In the genomic region with DNA sequence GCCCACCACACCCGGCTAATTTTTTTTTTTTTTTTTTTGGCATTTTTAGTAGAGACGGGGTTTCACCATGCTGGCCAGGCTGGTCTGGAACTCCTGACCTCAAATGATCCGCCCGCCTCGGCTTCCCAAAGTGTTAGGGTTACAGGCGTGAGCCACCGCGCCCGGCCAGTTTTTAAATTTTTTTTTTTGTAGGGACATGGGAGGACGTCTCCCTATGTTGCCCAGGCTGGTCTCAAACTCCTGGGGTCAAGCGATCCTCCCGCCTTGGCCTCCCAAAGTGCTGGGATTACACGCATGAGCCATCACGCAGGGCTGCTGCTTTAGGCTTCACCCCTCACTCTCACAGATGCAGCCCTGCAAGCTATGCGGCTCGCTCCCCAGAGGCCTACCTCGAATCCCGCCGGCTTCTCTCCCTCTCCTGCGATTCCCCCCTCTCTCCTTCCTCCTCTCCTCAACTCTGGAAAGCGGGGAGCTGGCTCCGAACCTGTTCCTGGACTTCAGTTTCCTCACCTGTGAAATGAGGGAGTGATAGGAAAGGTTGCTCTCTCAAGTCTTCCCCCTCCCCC, we compare ENCODE assay signal across 2 cellular contexts.
TF ChIP-seq lines count a peak whose summit lies in the region.

No MANE protein-coding gene starts in this region.

TF ChIP-seq in A549, 52 proteins besides CTCF, POLR2A, EP300 and RAD21:
- TF ChIP-seq KDM1A (IDR thresholded peaks at IDR 0.05; ENCODE audit: low read depth) = no peak
- TF ChIP-seq, protein P1, sequence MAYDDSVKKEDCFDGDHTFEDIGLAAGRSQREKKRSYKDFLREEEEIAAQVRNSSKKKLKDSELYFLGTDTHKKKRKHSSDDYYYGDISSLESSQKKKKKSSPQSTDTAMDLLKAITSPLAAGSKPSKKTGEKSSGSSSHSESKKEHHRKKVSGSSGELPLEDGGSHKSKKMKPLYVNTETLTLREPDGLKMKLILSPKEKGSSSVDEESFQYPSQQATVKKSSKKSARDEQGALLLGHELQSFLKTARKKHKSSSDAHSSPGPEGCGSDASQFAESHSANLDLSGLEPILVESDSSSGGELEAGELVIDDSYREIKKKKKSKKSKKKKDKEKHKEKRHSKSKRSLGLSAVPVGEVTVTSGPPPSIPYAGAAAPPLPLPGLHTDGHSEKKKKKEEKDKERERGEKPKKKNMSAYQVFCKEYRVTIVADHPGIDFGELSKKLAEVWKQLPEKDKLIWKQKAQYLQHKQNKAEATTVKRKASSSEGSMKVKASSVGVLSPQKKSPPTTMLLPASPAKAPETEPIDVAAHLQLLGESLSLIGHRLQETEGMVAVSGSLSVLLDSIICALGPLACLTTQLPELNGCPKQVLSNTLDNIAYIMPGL (CRISPR knock-in tag; IDR thresholded peaks at IDR 0.05; ENCODE audit: borderline replicate concordance) = no peak
- no peak for TF ChIP-seq ZFP36 (IDR thresholded peaks at IDR 0.05; ENCODE audit: borderline replicate concordance, partially characterized antibody)
- TF ChIP-seq RARB (CRISPR knock-in tag; IDR thresholded peaks at IDR 0.05) = no peak
- no peak for TF ChIP-seq NR3C1 (IDR thresholded peaks at IDR 0.05)
- TF ChIP-seq ZNF302 (CRISPR knock-in tag; IDR thresholded peaks at IDR 0.05) = no peak
- TF ChIP-seq CHD2 (IDR thresholded peaks at IDR 0.05; ENCODE audit: low read length, partially characterized antibody) = no peak
- no peak for TF ChIP-seq KDM5A (IDR thresholded peaks at IDR 0.05)
- no peak for TF ChIP-seq ESRRA (IDR thresholded peaks at IDR 0.05; ENCODE audit: borderline replicate concordance, low read length)
- TF ChIP-seq, protein P2, sequence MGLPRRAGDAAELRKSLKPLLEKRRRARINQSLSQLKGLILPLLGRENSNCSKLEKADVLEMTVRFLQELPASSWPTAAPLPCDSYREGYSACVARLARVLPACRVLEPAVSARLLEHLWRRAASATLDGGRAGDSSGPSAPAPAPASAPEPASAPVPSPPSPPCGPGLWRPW (IDR thresholded peaks at IDR 0.05) = no peak
- no peak for TF ChIP-seq FOSB (CRISPR knock-in tag; IDR thresholded peaks at IDR 0.05)
- TF ChIP-seq, protein P3, sequence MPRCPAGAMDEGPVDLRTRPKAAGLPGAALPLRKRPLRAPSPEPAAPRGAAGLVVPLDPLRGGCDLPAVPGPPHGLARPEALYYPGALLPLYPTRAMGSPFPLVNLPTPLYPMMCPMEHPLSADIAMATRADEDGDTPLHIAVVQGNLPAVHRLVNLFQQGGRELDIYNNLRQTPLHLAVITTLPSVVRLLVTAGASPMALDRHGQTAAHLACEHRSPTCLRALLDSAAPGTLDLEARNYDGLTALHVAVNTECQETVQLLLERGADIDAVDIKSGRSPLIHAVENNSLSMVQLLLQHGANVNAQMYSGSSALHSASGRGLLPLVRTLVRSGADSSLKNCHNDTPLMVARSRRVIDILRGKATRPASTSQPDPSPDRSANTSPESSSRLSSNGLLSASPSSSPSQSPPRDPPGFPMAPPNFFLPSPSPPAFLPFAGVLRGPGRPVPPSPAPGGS (IDR thresholded peaks at IDR 0.05) = no peak
- no peak for TF ChIP-seq NPAS2 (CRISPR knock-in tag; IDR thresholded peaks at IDR 0.05; ENCODE audit: borderline replicate concordance)
- TF ChIP-seq JUNB (IDR thresholded peaks at IDR 0.05) = no peak
- no peak for TF ChIP-seq HOXB5 (CRISPR knock-in tag; IDR thresholded peaks at IDR 0.05)
- TF ChIP-seq ZSCAN20 (CRISPR knock-in tag; IDR thresholded peaks at IDR 0.05) = no peak
- no peak for TF ChIP-seq GATA3 (IDR thresholded peaks at IDR 0.05; ENCODE audit: borderline replicate concordance)
- TF ChIP-seq HDAC2 (IDR thresholded peaks at IDR 0.05) = no peak
- no peak for TF ChIP-seq HEYL (CRISPR knock-in tag; IDR thresholded peaks at IDR 0.05)
- no peak for TF ChIP-seq JUN (IDR thresholded peaks at IDR 0.05)

TF ChIP-seq in HCT116, 20 proteins besides CTCF, POLR2A, EP300 and RAD21:
- TF ChIP-seq SRF (IDR thresholded peaks at IDR 0.05; ENCODE audit: low read depth) (no peak), POLR2AphosphoS5 (IDR thresholded peaks at IDR 0.05; ENCODE audit: low read depth, low read length) (no peak), CBX3 (IDR thresholded peaks at IDR 0.05; ENCODE audit: low read depth) (no peak), ZFX (IDR thresholded peaks at IDR 0.05) (no peak), EGR1 (IDR thresholded peaks at IDR 0.05; ENCODE audit: low read depth) (no peak), YY1 (IDR thresholded peaks at IDR 0.05; ENCODE audit: extremely low read depth, insufficient replicate concordance, low read depth, low read length) (no peak), SP1 (IDR thresholded peaks at IDR 0.05; ENCODE audit: low read depth) (no peak)
- TF ChIP-seq, protein P4, sequence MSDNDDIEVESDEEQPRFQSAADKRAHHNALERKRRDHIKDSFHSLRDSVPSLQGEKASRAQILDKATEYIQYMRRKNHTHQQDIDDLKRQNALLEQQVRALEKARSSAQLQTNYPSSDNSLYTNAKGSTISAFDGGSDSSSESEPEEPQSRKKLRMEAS (IDR thresholded peaks at IDR 0.05) = no peak
- TF ChIP-seq, protein P5, sequence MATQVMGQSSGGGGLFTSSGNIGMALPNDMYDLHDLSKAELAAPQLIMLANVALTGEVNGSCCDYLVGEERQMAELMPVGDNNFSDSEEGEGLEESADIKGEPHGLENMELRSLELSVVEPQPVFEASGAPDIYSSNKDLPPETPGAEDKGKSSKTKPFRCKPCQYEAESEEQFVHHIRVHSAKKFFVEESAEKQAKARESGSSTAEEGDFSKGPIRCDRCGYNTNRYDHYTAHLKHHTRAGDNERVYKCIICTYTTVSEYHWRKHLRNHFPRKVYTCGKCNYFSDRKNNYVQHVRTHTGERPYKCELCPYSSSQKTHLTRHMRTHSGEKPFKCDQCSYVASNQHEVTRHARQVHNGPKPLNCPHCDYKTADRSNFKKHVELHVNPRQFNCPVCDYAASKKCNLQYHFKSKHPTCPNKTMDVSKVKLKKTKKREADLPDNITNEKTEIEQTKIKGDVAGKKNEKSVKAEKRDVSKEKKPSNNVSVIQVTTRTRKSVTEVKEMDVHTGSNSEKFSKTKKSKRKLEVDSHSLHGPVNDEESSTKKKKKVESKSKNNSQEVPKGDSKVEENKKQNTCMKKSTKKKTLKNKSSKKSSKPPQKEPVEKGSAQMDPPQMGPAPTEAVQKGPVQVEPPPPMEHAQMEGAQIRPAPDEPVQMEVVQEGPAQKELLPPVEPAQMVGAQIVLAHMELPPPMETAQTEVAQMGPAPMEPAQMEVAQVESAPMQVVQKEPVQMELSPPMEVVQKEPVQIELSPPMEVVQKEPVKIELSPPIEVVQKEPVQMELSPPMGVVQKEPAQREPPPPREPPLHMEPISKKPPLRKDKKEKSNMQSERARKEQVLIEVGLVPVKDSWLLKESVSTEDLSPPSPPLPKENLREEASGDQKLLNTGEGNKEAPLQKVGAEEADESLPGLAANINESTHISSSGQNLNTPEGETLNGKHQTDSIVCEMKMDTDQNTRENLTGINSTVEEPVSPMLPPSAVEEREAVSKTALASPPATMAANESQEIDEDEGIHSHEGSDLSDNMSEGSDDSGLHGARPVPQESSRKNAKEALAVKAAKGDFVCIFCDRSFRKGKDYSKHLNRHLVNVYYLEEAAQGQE (IDR thresholded peaks at IDR 0.05; ENCODE audit: low read depth) = no peak
